Comparison of ENCODE assay signal across 23 cellular contexts in the genomic region with DNA sequence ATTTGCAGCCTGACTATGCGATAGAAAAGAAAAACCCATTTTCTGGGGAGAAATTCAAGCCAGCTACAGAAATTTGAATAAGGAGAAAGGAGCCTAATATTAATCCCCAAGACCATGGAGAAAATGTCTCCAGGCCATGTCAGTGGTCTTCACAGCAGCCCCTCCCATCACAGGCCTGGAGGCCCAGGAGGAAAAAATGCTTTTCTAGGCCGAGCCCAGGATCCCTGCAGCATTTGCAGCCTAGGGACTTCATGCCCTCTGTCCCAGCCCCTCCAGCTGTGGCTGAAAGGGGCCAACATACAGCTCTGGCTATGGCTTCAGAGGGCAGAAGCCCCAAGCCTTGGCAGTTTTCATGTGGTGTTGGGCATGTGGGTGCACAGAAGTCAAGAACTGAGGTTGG.
"Had no signal": no experiment of that assay in that cellular context is flagged by ENCODE, and none has a peak within 500 bp of the region (broad histone marks: within the 10 kb centered on the region; RNA-seq: fewer than 3 reads in every experiment).

No MANE protein-coding gene starts in this region.

- H3K27me3 Mint-ChIP-seq: progenitor cell of endocrine pancreas; stimulated activated naive CD8-positive, alpha-beta T cell treated with anti-CD3 and anti-CD28 coated beads, Interleukin-15, Interleukin-2, amounts not matched to agents 100 ng/mL and 50 ng/mL, for 24 hours had no signal

- H3K4me3 Mint-ChIP-seq: natural killer cell; nephron; neural progenitor cell; stimulated activated effector memory CD8-positive, alpha-beta T cell treated with anti-CD3 and anti-CD28 coated beads, Interleukin-12 subunit alpha, Interleukin-12 subunit beta, amount 100 ng/mL, for 72 hours; stimulated activated naive B cell treated with anti-CD40 and anti-IgM and Interleukin-4, amounts not matched to agents 10 μg/mL and 1 μg/mL and 100 μg/mL, for 72 hours; stimulated activated naive CD8-positive, alpha-beta T cell treated with anti-CD3 and anti-CD28 coated beads, Interleukin-15, Interleukin-2, amounts not matched to agents 100 ng/mL and 50 ng/mL, for 24 hours had no signal

- H3K27ac Mint-ChIP-seq: natural killer cell; nephron; neural progenitor cell; progenitor cell of endocrine pancreas; stimulated activated effector memory CD8-positive, alpha-beta T cell treated with anti-CD3 and anti-CD28 coated beads, Interleukin-12 subunit alpha, Interleukin-12 subunit beta, amount 100 ng/mL, for 72 hours; stimulated activated naive B cell treated with anti-CD40 and anti-IgM and Interleukin-4, amounts not matched to agents 10 μg/mL and 1 μg/mL and 100 μg/mL, for 72 hours; stimulated activated naive CD8-positive, alpha-beta T cell treated with anti-CD3 and anti-CD28 coated beads, Interleukin-15, Interleukin-2, amounts not matched to agents 100 ng/mL and 50 ng/mL, for 24 hours had no signal

- H3K4me1 Mint-ChIP-seq: natural killer cell; nephron; neural progenitor cell; stimulated activated effector memory CD8-positive, alpha-beta T cell treated with anti-CD3 and anti-CD28 coated beads, Interleukin-12 subunit alpha, Interleukin-12 subunit beta, amount 100 ng/mL, for 72 hours; stimulated activated naive B cell treated with anti-CD40 and anti-IgM and Interleukin-4, amounts not matched to agents 10 μg/mL and 1 μg/mL and 100 μg/mL, for 72 hours had no signal

- H3K9me3 Mint-ChIP-seq: natural killer cell had no signal

- DNase-seq: natural killer cell; occipital lobe; ovary; posterior cingulate gyrus; psoas muscle; right cardiac atrium; right lobe of liver; sigmoid colon; small intestine; stimulated activated CD4-positive, alpha-beta T cell treated with anti-CD3 and anti-CD28 coated beads, Interleukin-15, amount 100 ng/mL, for 24 hours; stimulated activated CD4-positive, alpha-beta T cell treated with anti-CD3 and anti-CD28 coated beads, Interleukin-2, amount 100 ng/mL, for 24 hours; stimulated activated CD4-positive, alpha-beta T cell treated with anti-CD3 and anti-CD28 coated beads, Interleukin-2, amount 100 ng/mL, for 48 hours; stimulated activated CD4-positive, alpha-beta T cell treated with anti-CD3 and anti-CD28 coated beads, Interleukin-4, amount 100 ng/mL, for 24 hours; stimulated activated naive B cell treated with anti-CD40 and anti-IgM and Interleukin-4, amounts not matched to agents 10 μg/mL and 1 μg/mL and 100 μg/mL, for 72 hours; stimulated activated naive CD4-positive, alpha-beta T cell treated with Interleukin-2 at 50 U/mL for 16 hours; stomach; thyroid gland; upper lobe of left lung had no signal

- H3K36me3 Mint-ChIP-seq: natural killer cell; neural progenitor cell; stimulated activated effector memory CD8-positive, alpha-beta T cell treated with anti-CD3 and anti-CD28 coated beads, Interleukin-12 subunit alpha, Interleukin-12 subunit beta, amount 100 ng/mL, for 72 hours had no signal
